Comparison of ENCODE assay signal across 31 cellular contexts in genomic region chr17:51668155-51668962, GRCh38.
"Had no signal": no experiment of that assay in that cellular context is flagged by ENCODE, and none has a peak within 500 bp of the region (broad histone marks: within the 10 kb centered on the region; RNA-seq: fewer than 3 reads in every experiment).

No MANE protein-coding gene starts in this region.

- H3K4me3 ChIP-seq: adrenal gland, body of pancreas, cardiac muscle cell, colonic mucosa, gastroesophageal sphincter, neural progenitor cell, right atrium auricular region, spleen, upper lobe of left lung had no signal

- DNase-seq: activated CD4-positive, alpha-beta T cell treated with anti-CD3 and anti-CD28 coated beads for 4 hours; activated CD4-positive, alpha-beta T cell treated with anti-CD3 and anti-CD28 coated beads, Interleukin-2, amount 50 U/mL, for 4 hours; activated CD8-positive, alpha-beta memory T cell treated with anti-CD3 and anti-CD28 coated beads, Interleukin-2, amount 50 U/mL, for 48 hours; activated naive CD4-positive, alpha-beta T cell; activated T-cell treated with anti-CD3 and anti-CD28 coated beads, Interleukin-2, amount 50 U/mL, for 4 hours; adrenal gland; aorta; body of pancreas; colonic mucosa; effector memory CD4-positive, alpha-beta T cell; erythroblast; head of caudate nucleus; hippocampal formation; midbrain; naive thymus-derived CD4-positive, alpha-beta T cell; occipital lobe; spleen; stimulated activated naive CD8-positive, alpha-beta T cell treated with anti-CD3 and anti-CD28 coated beads, Interleukin-15, Interleukin-2, amounts not matched to agents 100 U/mL and 50 U/mL, for 24 hours; SW 1271; T-helper 9 cell had no signal

- H3K9me3 ChIP-seq: adrenal gland, body of pancreas, colonic mucosa, gastroesophageal sphincter, right atrium auricular region, spleen, upper lobe of left lung had no signal

- H3K4me2 ChIP-seq: neural progenitor cell had no signal

- H3K27ac ChIP-seq: adrenal gland, body of pancreas, cardiac muscle cell, colonic mucosa, gastroesophageal sphincter, neural progenitor cell, parathyroid adenoma, right atrium auricular region, spleen, upper lobe of left lung, VCaP had no signal

- H3K27ac Mint-ChIP-seq: activated naive CD4-positive, alpha-beta T cell treated with anti-CD3 and anti-CD28 coated beads, Interleukin-2, amount 50 U/mL, for 72 hours; activated T-helper 17 cell treated with anti-CD3 and anti-CD28 coated beads, Interleukin-2, amount 50 U/mL, for 72 hours; memory B cell; naive thymus-derived CD4-positive, alpha-beta T cell; neural progenitor cell; T-helper 1 cell treated with Interleukin-12 subunit alpha and Interleukin-12 subunit beta and Interleukin-4 antibody, amounts not matched to agents 30 μg/mL and 1 μg/mL, for 36 hours had no signal

- H3K4me3 Mint-ChIP-seq: activated T-cell treated with anti-CD3 and anti-CD28 coated beads, Interleukin-2, amount 50 U/mL, for 4 hours; activated T-helper 17 cell treated with anti-CD3 and anti-CD28 coated beads, Interleukin-2, amount 50 U/mL, for 72 hours; memory B cell; naive thymus-derived CD4-positive, alpha-beta T cell; neural progenitor cell; T-helper 1 cell treated with Interleukin-12 subunit alpha and Interleukin-12 subunit beta and Interleukin-4 antibody, amounts not matched to agents 30 μg/mL and 1 μg/mL, for 36 hours had no signal

- H3K36me3 ChIP-seq: adrenal gland, cardiac muscle cell, colonic mucosa, gastroesophageal sphincter, neural progenitor cell, right atrium auricular region, spleen, upper lobe of left lung had no signal

- H3K79me2 ChIP-seq: parathyroid adenoma had no signal

- H3K4me1 Mint-ChIP-seq: activated T-helper 17 cell treated with anti-CD3 and anti-CD28 coated beads, Interleukin-2, amount 50 U/mL, for 72 hours; memory B cell; neural progenitor cell had no signal

- H3K9me3 Mint-ChIP-seq: activated T-cell treated with anti-CD3 and anti-CD28 coated beads, Interleukin-2, amount 50 U/mL, for 4 hours; T-helper 1 cell treated with Interleukin-12 subunit alpha and Interleukin-12 subunit beta and Interleukin-4 antibody, amounts not matched to agents 30 μg/mL and 1 μg/mL, for 36 hours had no signal

- H3K27me3 ChIP-seq: adrenal gland, body of pancreas, cardiac muscle cell, colonic mucosa, neural progenitor cell, right atrium auricular region, spleen, upper lobe of left lung had no signal

- H3K27me3 Mint-ChIP-seq: memory B cell had no signal

- ATAC-seq: activated naive CD4-positive, alpha-beta T cell treated with anti-CD3 and anti-CD28 coated beads, Interleukin-2, amount 50 U/mL, for 72 hours; activated T-cell treated with anti-CD3 and anti-CD28 coated beads, Interleukin-2, amount 50 U/mL, for 4 hours; activated T-helper 17 cell treated with anti-CD3 and anti-CD28 coated beads, Interleukin-2, amount 50 U/mL, for 72 hours; body of pancreas; gastroesophageal sphincter; naive thymus-derived CD4-positive, alpha-beta T cell; stimulated activated naive CD8-positive, alpha-beta T cell treated with anti-CD3 and anti-CD28 coated beads, Interleukin-15, Interleukin-2, amounts not matched to agents 100 U/mL and 50 U/mL, for 24 hours had no signal

- H2AFZ ChIP-seq: neural progenitor cell, parathyroid adenoma had no signal

- H3K9ac ChIP-seq: neural progenitor cell, parathyroid adenoma had no signal

- H3K4me1 ChIP-seq: adrenal gland, body of pancreas, colonic mucosa, gastroesophageal sphincter, neural progenitor cell, parathyroid adenoma, right atrium auricular region, spleen, upper lobe of left lung had no signal

- H3K36me3 Mint-ChIP-seq: memory B cell; naive thymus-derived CD4-positive, alpha-beta T cell; neural progenitor cell had no signal
